17 cellular contexts compared by ENCODE assay signal in the genomic region with DNA sequence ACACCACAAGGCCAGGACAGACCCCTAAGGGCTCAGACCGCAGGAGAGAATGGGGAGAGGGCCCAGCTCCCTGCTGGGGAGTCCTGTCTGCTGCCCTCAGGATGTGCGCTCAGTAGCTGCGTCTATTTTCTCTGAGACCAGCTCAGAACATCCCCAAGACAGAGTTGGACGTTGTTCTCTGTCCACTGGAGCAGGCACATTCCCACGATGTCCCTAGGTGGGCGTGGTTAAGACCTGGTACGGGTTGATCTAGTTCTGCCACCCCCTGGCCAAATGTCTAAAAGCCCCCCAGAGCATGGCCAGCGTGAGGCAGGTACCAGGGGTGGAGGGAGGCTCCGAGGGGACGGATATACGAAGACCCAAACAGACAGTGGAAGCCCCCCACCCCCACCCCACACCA. TPM values are rescaled to one million over a fixed set of nuclear protein-coding genes. Genes with fewer than 3 reads are reported as not detected.
DNase-seq lines count a peak whose midpoint lies in the region; ATAC-seq, FAIRE-seq and TF ChIP-seq lines count a peak whose summit lies in the region.
"Had no signal": no experiment of that assay in that cellular context is flagged by ENCODE, and none has a peak within 500 bp of the region (broad histone marks: within the 10 kb centered on the region; RNA-seq: fewer than 3 reads in every experiment).

No MANE protein-coding gene starts in this region.

- no TSS peak for BruUV-seq in K562 (replicated peaks; lab: Mats Ljungman, UMichigan)

- no peak for TF ChIP-seq CTCF in K562 (IDR thresholded peaks at IDR 0.05 in 2 of 3, conservative IDR thresholded peaks at IDR 0.05 in 1 of 3; ENCODE audit: insufficient read depth in 2 of 3, low read depth in 1 of 3, low read length in 3 of 3)
- no peak for TF ChIP-seq CTCF in testis (IDR thresholded peaks at IDR 0.05)

- TF ChIP-seq POLR2A in K562 (conservative IDR thresholded peaks at IDR 0.05): no peak
- no peak for TF ChIP-seq POLR2A in testis (IDR thresholded peaks at IDR 0.05)

- H4K20me1 ChIP-seq in K562 (replicated peaks; ENCODE audit: control insufficient read depth, insufficient read depth, low read length): peaks cover 11% of the 10 kb centered on the region

- no peak overlapping the region for H3K4me2 ChIP-seq in K562 (ENCODE audit: insufficient read depth, low read length)

- no peak for ATAC-seq in left cardiac atrium
- ATAC-seq in K562: 0 out of 3 replicates have a peak, but pooled peaks have one; percentile 17
- no peak for ATAC-seq in GM18907 (IDR thresholded peaks at IDR 0.05; ENCODE audit: unreplicated experiment)
- no peak for ATAC-seq in GM21529 (IDR thresholded peaks at IDR 0.05; ENCODE audit: unreplicated experiment)

- H3K79me2 ChIP-seq in K562 (ENCODE audit: control insufficient read depth, insufficient read depth, low read length): no peaks in the 10 kb centered on the region

- WGBS in K562 (ENCODE audit: insufficient coverage, low coverage, missing lambda C conversion rate): 7% methylated on average over 9 of the region's 11 CpGs
- 16 to 35% methylated on average over 2 to 11 of the region's 11 CpGs for WGBS in testis, 2 donors

- H2AFZ ChIP-seq in K562 (ENCODE audit: low read depth, low read length): no peak overlapping the region

- no peaks in the 10 kb centered on the region for H3K9me1 ChIP-seq in K562 (ENCODE audit: control insufficient read depth, insufficient read depth, low read length)

- CTCF ChIA-PET in K562 (lab: Yijun Ruan, JAX; ENCODE audit: low intra/inter-chr PET ratio): interaction anchor here (1.6 kb wide), 1 partner anchor 142 kb away, joined by 6 read pairs; no protein-coding TSS in a partner anchor

- no peak for TF ChIP-seq EP300 in K562 (IDR thresholded peaks at IDR 0.05; ENCODE audit: low read length)

- H3K4me3 ChIP-seq in K562 (no peak overlapping the region), testis (peak overlapping the region; percentile 29 to 49)
- H3K4me3 ChIP-seq: SJCRH30 had no signal

- intact Hi-C loops in cardiac septum (cut with DNase I) (no loop called here), left cardiac atrium (cut with DNase I) (no loop called here), K562 (cut with micrococcal nuclease) (no loop called here), testis (cut with DNase I; ENCODE audit: low total_unique reads) (no loop called here)

- peaks cover 2 to 26% of the 10 kb centered on the region in 2 experiments; a peak in 3 of 5 replicates for H3K27me3 ChIP-seq in K562 (ENCODE audit: control insufficient read depth in 2 of 2, insufficient read depth in 2 of 2, low read length in 2 of 2)
- H3K27me3 ChIP-seq in testis: no peaks in the 10 kb centered on the region
- H3K27me3 ChIP-seq: SJCRH30 had no signal

- FAIRE-seq in HTR-8/SVneo (lab: Jason Lieb, UNC): no peak
- no peak for FAIRE-seq in K562 (lab: Jason Lieb, UNC)
- FAIRE-seq: GM19239 had no signal

- POLR2A ChIA-PET in K562 (lab: Yijun Ruan, JAX): interaction anchor here (0.6 kb wide), 1 partner anchor 60 kb away, joined by 3 read pairs; no protein-coding TSS in a partner anchor

- in situ Hi-C loops in K562 (cut with MboI): no loop called here

- TF ChIP-seq RAD21 in K562 (CRISPR knock-in tag; conservative IDR thresholded peaks at IDR 0.05 in 1 of 2, IDR thresholded peaks at IDR 0.05 in 1 of 2): no peak

- H3K4me1 ChIP-seq in K562 (replicated peaks in 1 of 2; ENCODE audit: control insufficient read depth in 2 of 2, insufficient read depth in 2 of 2, low read length in 2 of 2) (peaks cover 8 to 9% of the 10 kb centered on the region in 2 experiments; a peak in 4 of 5 replicates), testis (peaks cover 8% of the 10 kb centered on the region)
- H3K4me1 ChIP-seq: SJCRH30 had no signal

- H3K36me3 ChIP-seq in K562 (ENCODE audit: control insufficient read depth, insufficient read depth, low read length) (no peaks in the 10 kb centered on the region), testis (ENCODE audit: low read depth, missing control alignments) (no peaks in the 10 kb centered on the region)
- H3K36me3 ChIP-seq: SJCRH30, tibial nerve had no signal

- H3K9ac ChIP-seq in K562 (ENCODE audit: insufficient read depth in 1 of 2, low read depth in 2 of 2, low read length in 2 of 2): no peak overlapping the region

- peak; percentile 57 for DNase-seq in cardiac septum (ENCODE audit: low spot score)
- no peak for DNase-seq in left cardiac atrium
- DNase-seq in HTR-8/SVneo (ENCODE audit: insufficient read length, low spot score): peak; percentile 41
- DNase-seq in K562 (ENCODE audit: extremely low read depth in 1 of 4, low spot score in 3 of 4): peak in 1 of 4 experiments; percentile 11
- peak; percentile 19 for DNase-seq in testis
- DNase-seq in activated CD4-positive, CD25-positive, alpha-beta regulatory T cell treated with anti-CD3 and anti-CD28 coated beads, Interleukin-2, amount 50 U/mL, for 72 hours: no peak
- DNase-seq: cortex of kidney; NK-92 treated with Interleukin-12 subunit alpha and Interleukin-12 subunit beta, amount 100 ng/mL, for 24 hours had no signal

- H3K27ac ChIP-seq in K562 (ENCODE audit: extremely low read depth, low read depth, low read length) (no peak overlapping the region), testis (no peak overlapping the region)
- H3K27ac ChIP-seq: SJCRH30, tibial nerve had no signal

- no peaks in the 10 kb centered on the region for H3K9me3 ChIP-seq in K562 (replicated peaks; ENCODE audit: control insufficient read depth, insufficient read depth, low read depth, low read length)
- no peaks in the 10 kb centered on the region for H3K9me3 ChIP-seq in testis
- H3K9me3 ChIP-seq: SJCRH30, tibial nerve had no signal

TF ChIP-seq in K562, 482 proteins besides CTCF, POLR2A, EP300 and RAD21 (continues in another document):
- no peak for TF ChIP-seq KAT2B (IDR thresholded peaks at IDR 0.05; ENCODE audit: low read depth, low read length)
- TF ChIP-seq, protein P1, sequence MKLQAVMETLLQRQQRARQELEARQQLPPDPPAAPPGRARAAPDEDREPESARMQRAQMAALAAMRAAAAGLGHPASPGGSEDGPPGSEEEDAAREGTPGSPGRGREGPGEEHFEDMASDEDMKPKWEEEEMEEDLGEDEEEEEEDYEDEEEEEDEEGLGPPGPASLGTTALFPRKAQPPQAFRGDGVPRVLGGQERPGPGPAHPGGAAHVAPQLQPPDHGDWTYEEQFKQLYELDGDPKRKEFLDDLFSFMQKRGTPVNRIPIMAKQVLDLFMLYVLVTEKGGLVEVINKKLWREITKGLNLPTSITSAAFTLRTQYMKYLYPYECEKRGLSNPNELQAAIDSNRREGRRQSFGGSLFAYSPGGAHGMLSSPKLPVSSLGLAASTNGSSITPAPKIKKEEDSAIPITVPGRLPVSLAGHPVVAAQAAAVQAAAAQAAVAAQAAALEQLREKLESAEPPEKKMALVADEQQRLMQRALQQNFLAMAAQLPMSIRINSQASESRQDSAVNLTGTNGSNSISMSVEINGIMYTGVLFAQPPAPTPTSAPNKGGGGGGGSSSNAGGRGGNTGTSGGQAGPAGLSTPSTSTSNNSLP (IDR thresholded peaks at IDR 0.05; ENCODE audit: borderline replicate concordance, low read depth, low read length): no peak
- TF ChIP-seq MBD2 (IDR thresholded peaks at IDR 0.05; ENCODE audit: borderline replicate concordance, low read depth): no peak
- no peak for TF ChIP-seq MTA1 (IDR thresholded peaks at IDR 0.05; ENCODE audit: borderline replicate concordance)
- TF ChIP-seq SMAD3 (CRISPR knock-in tag; conservative IDR thresholded peaks at IDR 0.05): no peak
- no peak for TF ChIP-seq SETDB1 (IDR thresholded peaks at IDR 0.05; ENCODE audit: low read length)
- TF ChIP-seq, protein P2, sequence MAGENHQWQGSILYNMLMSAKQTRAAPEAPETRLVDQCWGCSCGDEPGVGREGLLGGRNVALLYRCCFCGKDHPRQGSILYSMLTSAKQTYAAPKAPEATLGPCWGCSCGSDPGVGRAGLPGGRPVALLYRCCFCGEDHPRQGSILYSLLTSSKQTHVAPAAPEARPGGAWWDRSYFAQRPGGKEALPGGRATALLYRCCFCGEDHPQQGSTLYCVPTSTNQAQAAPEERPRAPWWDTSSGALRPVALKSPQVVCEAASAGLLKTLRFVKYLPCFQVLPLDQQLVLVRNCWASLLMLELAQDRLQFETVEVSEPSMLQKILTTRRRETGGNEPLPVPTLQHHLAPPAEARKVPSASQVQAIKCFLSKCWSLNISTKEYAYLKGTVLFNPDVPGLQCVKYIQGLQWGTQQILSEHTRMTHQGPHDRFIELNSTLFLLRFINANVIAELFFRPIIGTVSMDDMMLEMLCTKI (IDR thresholded peaks at IDR 0.05; ENCODE audit: partially characterized antibody): no peak
- no peak for TF ChIP-seq TBP (optimal IDR thresholded peaks at IDR 0.05; ENCODE audit: low read depth, low read length)
- no peak for TF ChIP-seq ELF1 (tag; IDR thresholded peaks at IDR 0.05)
- no peak for TF ChIP-seq SIN3B (IDR thresholded peaks at IDR 0.05; ENCODE audit: low read depth)
- TF ChIP-seq FOXM1 (IDR thresholded peaks at IDR 0.05; ENCODE audit: low read depth): no peak
- no peak for TF ChIP-seq FOXM1 (CRISPR knock-in tag; IDR thresholded peaks at IDR 0.05; ENCODE audit: low read depth)
- TF ChIP-seq ZNF263 (CRISPR knock-in tag; IDR thresholded peaks at IDR 0.05; ENCODE audit: borderline replicate concordance): no peak

RNA-seq across cellular contexts. Expression of a gene that starts 0.8 kb away (rescaled TPM):
- total RNA-seq in cardiac septum: 0.70 TPM
- 10 to 100 TPM; 25.9 to 30.8 TPM for total RNA-seq in left cardiac atrium
- total RNA-seq in K562 (2011; cell fraction: chromatin; rRNA removed; ENCODE audit: low replicate concordance): not detected in 2 replicates
- total RNA-seq in K562 (2011; cell fraction: nucleolus; rRNA removed): not detected in 2 replicates
- total RNA-seq in K562 (2011; cell fraction: nucleoplasm; rRNA removed): not detected in 2 replicates
- total RNA-seq in K562 (2014; rRNA removed): not detected in 2 replicates
- total RNA-seq in K562 (2014; rRNA removed; fragmentation: Illumina TruSeq; extraction: Trizol): not detected in 2 replicates
- not detected in 2 replicates for total RNA-seq in K562 (2015; rRNA removed; fragmentation: Illumina TruSeq; extraction: Trizol)
- total RNA-seq in K562 (2021): 0.20 TPM in 1 of 2 replicates, not detected in the other
- not detected in 2 replicates for polyA plus RNA-seq in K562 (2011; rRNA removed)
- not detected in 2 replicates for polyA plus RNA-seq in K562 (2011; cell fraction: cytosol; rRNA removed)
- polyA plus RNA-seq in K562 (2011; cell fraction: nucleus; rRNA removed): not detected in 2 replicates
- polyA plus RNA-seq in K562 (2012): 0.18 TPM in 1 of 2 replicates, not detected in the other
- not detected in 2 replicates for polyA plus RNA-seq in K562 (2014; fragmentation: Illumina TruSeq; extraction: Trizol)
- polyA plus RNA-seq in K562 (2014; fragmentation: Nextera tagmentation; extraction: Ambion mirVana): not detected
- polyA plus RNA-seq in K562 (2014; rRNA removed): not detected in 2 replicates
- polyA minus RNA-seq in K562 (2011; rRNA and poly(A)+ RNA removed): not detected in 2 replicates
- polyA minus RNA-seq in K562 (2011; cell fraction: cytosol; rRNA and poly(A)+ RNA removed): not detected in 2 replicates
- polyA minus RNA-seq in K562 (2011; cell fraction: nucleus; rRNA and poly(A)+ RNA removed): not detected in 2 replicates
- total RNA-seq in testis: 1 to 10 TPM; 3.6 to 5.1 TPM
- polyA plus RNA-seq in testis (ENCODE audit: insufficient read depth, low read depth, low replicate concordance): 53.2 TPM
- total RNA-seq: activated CD4-positive, alpha-beta memory T cell treated with anti-CD3 and anti-CD28 coated beads for 36 hours; CD4-positive, CD25-positive, alpha-beta regulatory T cell; renal cortical epithelial cell; SJCRH30 had no signal
- polyA plus RNA-seq: CD4-positive, CD25-positive, alpha-beta regulatory T cell; IgD-negative memory B cell had no signal

Comparison
In these comparisons a context has a peak if more than half of its experiments do, and no peak if none do; other contexts are left out.
1. DNase-seq: peak in cardiac septum (single experiment), HTR-8/SVneo (single experiment) and testis (single experiment); none in left cardiac atrium (single experiment) and activated CD4-positive, CD25-positive, alpha-beta regulatory T cell treated with anti-CD3 and anti-CD28 coated beads, Interleukin-2, amount 50 U/mL, for 72 hours (single experiment).
2. RNA of a gene that starts 0.8 kb away (total RNA-seq): 25.9 to 30.8 TPM in left cardiac atrium; 3.6 to 5.1 TPM in testis, 0.70 TPM in cardiac septum (single experiment) and 0.20 TPM in K562; every median in the first group is over 4 times any median in the second.